9 cellular contexts compared by ENCODE assay signal in genomic region chr3:125936210-125936815, GRCh38. TPM values are rescaled to one million over a fixed set of nuclear protein-coding genes. Genes with fewer than 3 reads are reported as not detected.
DNase-seq lines count a peak whose midpoint lies in the region; ATAC-seq and TF ChIP-seq lines count a peak whose summit lies in the region.
"Not testable (repeated sequence)": the region's sequence is repeated elsewhere in the genome, so short reads cannot be mapped to it uniquely, and the experiment has no call there.
"Had no signal": no experiment of that assay in that cellular context is flagged by ENCODE, and none has a peak within 500 bp of the region (broad histone marks: within the 10 kb centered on the region; RNA-seq: fewer than 3 reads in every experiment).

No MANE protein-coding gene starts in this region.

- not testable (repeated sequence) for BruUV-seq in Panc1 (replicated peaks; lab: Mats Ljungman, UMichigan)

- not testable (repeated sequence) for H3K9me3 ChIP-seq in Panc1 (ENCODE audit: control insufficient read depth, insufficient read depth, low read depth, low read length); left lung

- not testable (repeated sequence) for H3K27ac ChIP-seq in Panc1 (ENCODE audit: low read length); left lung

- CTCF ChIA-PET in Panc1 (lab: Charles Lee): not testable (repeated sequence)

- not testable (repeated sequence) for H3K4me1 ChIP-seq in Panc1 (ENCODE audit: control insufficient read depth, insufficient read depth, low read length); left lung

- ATAC-seq in Panc1 (peak; percentile 96), left lung (peak; percentile 96)

- not testable (repeated sequence) for H3K27me3 ChIP-seq in Panc1 (ENCODE audit: control insufficient read depth, insufficient read depth, low read length); left lung

- POLR2A ChIA-PET in Panc1 (lab: Charles Lee): not testable (repeated sequence)

- H3K36me3 ChIP-seq in Panc1 (ENCODE audit: control insufficient read depth, insufficient read depth, low read length); left lung: not testable (repeated sequence)

- intact Hi-C loops in Panc1 (cut with micrococcal nuclease; ENCODE audit: unreplicated experiment); left lung (cut with DNase I): not testable (repeated sequence)

- in situ Hi-C loops in Panc1 (cut with HindIII; ENCODE audit: low pct_unique_long_range_greater_than_20kb, low sequenced_read_pairs); astrocyte of the cerebellum (cut with HindIII; ENCODE audit: low sequenced_read_pairs): not testable (repeated sequence)

- TF ChIP-seq CTCF in GM12865 (IDR thresholded peaks at IDR 0.05; ENCODE audit: insufficient read depth, low read depth, low read length, missing control alignments) (peak; percentile 21), Panc1 (IDR thresholded peaks at IDR 0.05) (peak; percentile 66), astrocyte of the cerebellum (IDR thresholded peaks at IDR 0.05; ENCODE audit: low read depth, low read length, missing control alignments) (peak; percentile 30), fibroblast of pulmonary artery (IDR thresholded peaks at IDR 0.05; ENCODE audit: low read length, missing control alignments) (peak; percentile 31)
- TF ChIP-seq CTCF in left lung (IDR thresholded peaks at IDR 0.05): not testable (repeated sequence)

- peak; percentile 2 for DNase-seq in AG08395 (ENCODE audit: low spot score)
- DNase-seq in GM12865 (ENCODE audit: low read depth); Panc1 (ENCODE audit: low read depth, low spot score); astrocyte of the cerebellum (ENCODE audit: low read depth); left lung: not testable (repeated sequence)
- peak; percentile 59 for DNase-seq in MV-4-11 (lab: John Stamatoyannopoulos, UW)
- DNase-seq in fibroblast of pulmonary artery (ENCODE audit: low read depth): peak; percentile 31
- DNase-seq in retina: peak; percentile 29

- not testable (repeated sequence) for H3K4me3 ChIP-seq in GM12865 (ENCODE audit: low read depth, low read length); astrocyte of the cerebellum (ENCODE audit: low read depth, low read length); fibroblast of pulmonary artery (replicated peaks; ENCODE audit: low read depth, low read length); left lung
- H3K4me3 ChIP-seq in Panc1 (ENCODE audit: low read depth in 2 of 2, low read length in 2 of 2): peak overlapping the region; percentile 24 to 38; a peak in 3 of 4 replicates

RNA-seq across cellular contexts. Expression of gene ROPN1B, which starts 32.7 kb away (rescaled TPM):
- total RNA-seq in Panc1 (2021; ENCODE audit: unreplicated experiment) (0.26 TPM), left lung (under 1 TPM; 0.29 to 0.71 TPM)
- polyA plus RNA-seq in Panc1 (2012; ENCODE audit: insufficient read length): not detected
- polyA plus RNA-seq: ovary had no signal
